ENCODE assay signal across 9 cellular contexts in the genomic region with DNA sequence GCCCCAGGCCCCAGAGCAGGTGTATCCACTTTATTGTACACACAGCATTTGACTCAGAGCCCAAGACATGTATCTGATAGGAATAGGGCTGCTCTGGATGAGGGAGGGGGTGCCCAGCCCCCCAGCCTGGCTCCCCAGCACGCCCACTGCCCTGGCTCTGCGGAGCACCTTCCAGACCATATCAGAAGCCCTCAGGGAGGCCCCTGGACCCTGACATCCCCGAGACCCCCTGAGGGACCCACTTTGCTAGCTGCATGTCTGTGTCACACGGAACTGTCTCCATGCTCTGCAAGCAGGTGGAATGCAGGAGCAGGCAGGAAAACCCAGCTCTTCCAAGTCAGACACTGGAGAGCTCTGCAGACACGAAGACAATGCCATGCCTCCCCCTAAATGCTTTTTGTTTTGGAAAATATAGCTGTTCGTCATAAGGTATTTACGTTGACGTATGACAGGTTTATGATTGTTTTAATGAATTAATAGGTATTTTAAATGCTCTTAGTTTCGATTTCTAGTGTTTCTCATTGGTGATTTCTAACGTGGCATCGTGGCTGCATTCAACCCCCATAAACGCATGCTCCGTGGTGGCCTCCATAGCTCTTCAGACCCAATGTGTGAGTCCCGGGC.
A peak's percentile ranks its signal among the peaks of the same experiment; 100 is the strongest.
DNase-seq lines count a peak whose midpoint lies in the region; ATAC-seq and TF ChIP-seq lines count a peak whose summit lies in the region.
"Had no signal": no experiment of that assay in that cellular context is flagged by ENCODE, and none has a peak within 500 bp of the region (broad histone marks: within the 10 kb centered on the region; RNA-seq: fewer than 3 reads in every experiment).

No MANE protein-coding gene starts in this region.

- no peaks in the 10 kb centered on the region for H3K79me1 ChIP-seq in neuronal stem cell (ENCODE audit: low read depth, low read length)

- H2BK120ac ChIP-seq in neuronal stem cell (ENCODE audit: low read depth, low read length): no peak overlapping the region

- H3K4me2 ChIP-seq in MM.1S (ENCODE audit: low read depth, low read length) (peak overlapping the region; percentile 78), neuronal stem cell (ENCODE audit: insufficient read depth, low read length, poor library complexity, severe bottlenecking) (no peak overlapping the region)

- no peak overlapping the region for H2BK12ac ChIP-seq in neuronal stem cell (ENCODE audit: low read length)

- H3K4me3 Mint-ChIP-seq in CD4-positive, alpha-beta memory T cell: peak overlapping the region; percentile 83 to 93 (median 88)

- no peaks in the 10 kb centered on the region for H3K27me3 Mint-ChIP-seq in CD4-positive, alpha-beta memory T cell

- no peaks in the 10 kb centered on the region for H3K9me3 ChIP-seq in CD4-positive, alpha-beta memory T cell (ENCODE audit: control insufficient read depth in 1 of 2, low read length in 2 of 2)
- H3K9me3 ChIP-seq in MM.1S (replicated peaks; ENCODE audit: insufficient read depth, low read length) (no peaks in the 10 kb centered on the region), neuronal stem cell (replicated peaks in 1 of 2; ENCODE audit: control insufficient read depth in 2 of 2, insufficient read depth in 1 of 2, low read depth in 1 of 2, low read length in 2 of 2) (peaks cover 0 to 8% of the 10 kb centered on the region in 2 donors)
- no peaks in the 10 kb centered on the region for H3K9me3 ChIP-seq in effector memory CD4-positive, alpha-beta T cell (ENCODE audit: control insufficient read depth, low read length)

- H3K9ac ChIP-seq in MM.1S (ENCODE audit: low read length): peak overlapping the region; percentile 52; the same call in 1 of the 2 replicates
- H3K9ac ChIP-seq in neuronal stem cell (ENCODE audit: low read depth, low read length, poor library complexity): no peak overlapping the region

- H2AK5ac ChIP-seq in neuronal stem cell (ENCODE audit: low read depth, low read length): peak overlapping the region; percentile 26

- H3K36me3 ChIP-seq in CD4-positive, alpha-beta memory T cell (ENCODE audit: insufficient read depth, low read length): no peaks in the 10 kb centered on the region
- no peaks in the 10 kb centered on the region for H3K36me3 ChIP-seq in MM.1S (replicated peaks; ENCODE audit: insufficient read depth, low read length)
- H3K36me3 ChIP-seq in effector memory CD4-positive, alpha-beta T cell (ENCODE audit: control insufficient read depth, insufficient read depth, low read length): no peaks in the 10 kb centered on the region
- H3K36me3 ChIP-seq in neuronal stem cell (replicated peaks in 1 of 2; ENCODE audit: control insufficient read depth in 2 of 2, insufficient read depth in 2 of 2, low read length in 2 of 2): no peaks in the 10 kb centered on the region

- no peaks in the 10 kb centered on the region for H3K79me2 ChIP-seq in MM.1S (ENCODE audit: low read length)

- POLR2A ChIA-PET in CD4-positive, alpha-beta memory T cell (lab: Charles Lee; ENCODE audit: partially characterized antibody): interaction anchor here (0.7 to 5.9 kb wide), 12 partner anchors 8 to 439 kb away, joined by 3 to 176 read pairs (median 4); partner anchors contain the start of genes INSIG1, PAXIP1 and RBM33

- H3K14ac ChIP-seq in neuronal stem cell (ENCODE audit: low read length): no peak overlapping the region

- H3K9me2 ChIP-seq in MM.1S (replicated peaks; ENCODE audit: insufficient read depth, low read length): no peaks in the 10 kb centered on the region

- H4K20me1 ChIP-seq in MM.1S (ENCODE audit: insufficient read depth, low read length): no peaks in the 10 kb centered on the region

- peak overlapping the region; percentile 92 to 99 (median 96) for H3K27ac Mint-ChIP-seq in CD4-positive, alpha-beta memory T cell

- peaks cover 15 to 27% (median 22%) of the 10 kb centered on the region in 4 donors for H3K4me1 Mint-ChIP-seq in CD4-positive, alpha-beta memory T cell

- H3K4me3 ChIP-seq in CD4-positive, alpha-beta memory T cell (ENCODE audit: low read length in 2 of 2): peak overlapping the region; percentile 66 to 89
- H3K4me3 ChIP-seq in MM.1S (ENCODE audit: low read length) (peak overlapping the region; percentile 44; the same call in 1 of the 2 replicates), neuronal stem cell (ENCODE audit: low read length in 2 of 2) (no peak overlapping the region)
- peak overlapping the region; percentile 53 for H3K4me3 ChIP-seq in effector memory CD4-positive, alpha-beta T cell (ENCODE audit: insufficient read depth, low read depth, low read length, poor library complexity, severe bottlenecking)

- H2AFZ ChIP-seq in MM.1S (ENCODE audit: low read length) (peak overlapping the region; percentile 64), neuronal stem cell (ENCODE audit: low read length) (peak overlapping the region; percentile 8)

- H3K27me3 ChIP-seq in CD4-positive, alpha-beta memory T cell (ENCODE audit: insufficient read depth, low read length): no peaks in the 10 kb centered on the region
- no peaks in the 10 kb centered on the region for H3K27me3 ChIP-seq in MM.1S (replicated peaks; ENCODE audit: insufficient read depth, low read length)
- no peaks in the 10 kb centered on the region for H3K27me3 ChIP-seq in effector memory CD4-positive, alpha-beta T cell (replicated peaks; ENCODE audit: control insufficient read depth, insufficient read depth, low read length, poor library complexity, severe bottlenecking)
- H3K27me3 ChIP-seq in neuronal stem cell (ENCODE audit: control insufficient read depth in 3 of 3, insufficient read depth in 3 of 3, low read depth in 1 of 3, low read length in 3 of 3): no peaks in the 10 kb centered on the region

- 0 out of 2 replicates have a peak, but pooled peaks cover 6% of the 10 kb centered on the region for H3F3A ChIP-seq in MM.1S (ENCODE audit: insufficient read depth, low read length)

- H2BK5ac ChIP-seq in neuronal stem cell (ENCODE audit: low read length): no peak overlapping the region

- CTCF ChIA-PET in CD4-positive, alpha-beta memory T cell (lab: Charles Lee; ENCODE audit: partially characterized antibody): interaction anchor here (0.8 to 2.2 kb wide), 8 partner anchors 11 to 291 kb away, joined by 3 to 23 read pairs (median 6); partner anchors contain the start of gene INSIG1

- H3K9me3 Mint-ChIP-seq in CD4-positive, alpha-beta memory T cell: peaks cover 0 to 3% (median 0%) of the 10 kb centered on the region in 8 donors

- peaks cover 0 to 2% of the 10 kb centered on the region in 2 donors for H3K36me3 Mint-ChIP-seq in CD4-positive, alpha-beta memory T cell

- peak overlapping the region; percentile 87 for H3K23ac ChIP-seq in neuronal stem cell (ENCODE audit: low read depth, low read length, poor library complexity)

- no peak for TF ChIP-seq CTCF in MM.1S (IDR thresholded peaks at IDR 0.05; ENCODE audit: low read length)

- H3K18ac ChIP-seq in neuronal stem cell (ENCODE audit: low read length): no peak overlapping the region

- no peak for ATAC-seq in activated CD4-positive, CD25-positive, alpha-beta regulatory T cell treated with anti-CD3 and anti-CD28 coated beads, Interleukin-2, amount 50 U/mL, for 24 hours

- no peak for DNase-seq in CD4-positive, alpha-beta memory T cell
- DNase-seq in MM.1S: no peak
- DNase-seq in effector memory CD4-positive, alpha-beta T cell: no peak
- no peak for DNase-seq in neuronal stem cell (ENCODE audit: low spot score)
- DNase-seq in stimulated activated CD4-positive, alpha-beta T cell treated with anti-CD3 and anti-CD28 coated beads, Interleukin-4, amount 100 ng/mL, for 24 hours: no peak
- DNase-seq in SHP77 treated with DMSO at 0.1 percent for 48 hours (lab: John Stamatoyannopoulos, UW): no peak
- DNase-seq in EL: no peak
- DNase-seq: NCI-H1930 had no signal

- no peak overlapping the region for H4K8ac ChIP-seq in neuronal stem cell (ENCODE audit: low read depth, low read length)

- H4K91ac ChIP-seq in neuronal stem cell (ENCODE audit: low read depth, low read length, poor library complexity): no peak overlapping the region

- H2BK15ac ChIP-seq in neuronal stem cell (ENCODE audit: low read length): no peak overlapping the region

- no peak overlapping the region for H3K4ac ChIP-seq in neuronal stem cell (ENCODE audit: low read length)

- H3K27ac ChIP-seq in CD4-positive, alpha-beta memory T cell (ENCODE audit: low read depth, low read length): peak overlapping the region; percentile 77
- peak overlapping the region; percentile 88 for H3K27ac ChIP-seq in MM.1S (ENCODE audit: low read length)
- peak overlapping the region; percentile 78 for H3K27ac ChIP-seq in effector memory CD4-positive, alpha-beta T cell (ENCODE audit: insufficient read depth, low read length, poor library complexity, severe bottlenecking)
- no peak overlapping the region for H3K27ac ChIP-seq in neuronal stem cell (replicated peaks; ENCODE audit: low read length)

- peaks cover 15% of the 10 kb centered on the region for H3K4me1 ChIP-seq in CD4-positive, alpha-beta memory T cell (ENCODE audit: insufficient read depth, low read length)
- H3K4me1 ChIP-seq in MM.1S (ENCODE audit: low read length): peaks cover 7% of the 10 kb centered on the region
- H3K4me1 ChIP-seq in effector memory CD4-positive, alpha-beta T cell (ENCODE audit: control insufficient read depth, insufficient read depth, low read length, poor library complexity, severe bottlenecking): peaks cover 19% of the 10 kb centered on the region
- peaks cover 0 to 5% of the 10 kb centered on the region in 2 donors for H3K4me1 ChIP-seq in neuronal stem cell (ENCODE audit: control insufficient read depth in 2 of 2, insufficient read depth in 1 of 2, low read depth in 1 of 2, low read length in 2 of 2)

- intact Hi-C loops in CD4-positive, alpha-beta memory T cell (cut with micrococcal nuclease): loop anchor here (1.0 to 5.0 kb wide), 5 partner anchors 92 to 439 kb away; partner anchors contain the start of genes INSIG1, PAXIP1 and RBM33

- 100% methylated on average over 2 to 3 of the region's 14 CpGs for WGBS in neuronal stem cell (ENCODE audit: extremely low coverage in 2 of 2, insufficient read length in 2 of 2, insufficient replicate concordance in 1 of 2), 2 donors

Comparison
In these comparisons a context has a peak if more than half of its experiments do, and no peak if none do; other contexts are left out.
1. H3K4me3 ChIP-seq: peak in CD4-positive, alpha-beta memory T cell (2 of 2), MM.1S (single experiment) and effector memory CD4-positive, alpha-beta T cell (single experiment); none in neuronal stem cell (0 of 2).